10 cellular contexts compared by ENCODE assay signal in the genomic region with DNA sequence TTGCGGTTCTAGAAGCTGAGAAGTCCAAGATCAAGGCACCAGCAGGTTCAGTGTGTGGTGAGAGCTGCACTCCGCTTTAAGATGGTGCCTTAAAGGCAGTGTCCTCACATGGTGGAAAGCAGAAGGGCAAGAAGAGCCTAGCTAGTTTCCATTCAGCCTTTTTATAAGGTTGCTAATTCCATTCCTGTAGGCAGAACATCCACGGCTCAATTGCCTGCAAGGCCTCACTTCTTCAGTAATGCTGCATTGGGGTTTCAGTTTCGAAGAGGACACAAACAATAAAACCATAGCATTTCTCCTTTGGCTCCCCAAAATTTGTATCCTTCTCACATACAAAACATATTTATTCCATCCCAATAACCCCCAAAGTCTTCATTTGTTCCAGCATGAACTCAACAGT.
"Had no signal": no experiment of that assay in that cellular context is flagged by ENCODE, and none has a peak within 500 bp of the region (broad histone marks: within the 10 kb centered on the region; RNA-seq: fewer than 3 reads in every experiment).

No MANE protein-coding gene starts in this region.

- FAIRE-seq: HepG2 had no signal

- H3K9ac ChIP-seq: GM23248, KMS-11 had no signal

- H3K4me2 ChIP-seq: KMS-11 had no signal

- H3K9me3 ChIP-seq: HAP-1 had no signal

- H2AFZ ChIP-seq: GM23248 had no signal

- H3K27ac ChIP-seq: GM23248, HL-60, KMS-11 had no signal

- DNase-seq: GM23248, GOT3, H7, HFFc6, KBM-7 had no signal

- H3K4me3 ChIP-seq: GM23248, HAP-1 had no signal

- H3K36me3 ChIP-seq: HAP-1 had no signal

- ATAC-seq: HCT116, HepG2 had no signal
